Comparison of ENCODE assay signal across 15 cellular contexts in genomic region chr14:72679591-72680151, GRCh38.
DNase-seq lines count a peak whose midpoint lies in the region; ATAC-seq and TF ChIP-seq lines count a peak whose summit lies in the region.
"Had no signal": no experiment of that assay in that cellular context is flagged by ENCODE, and none has a peak within 500 bp of the region (broad histone marks: within the 10 kb centered on the region; RNA-seq: fewer than 3 reads in every experiment).

No MANE protein-coding gene starts in this region.

- H3K27ac ChIP-seq in PC-9, result no peak overlapping the region

- CTCF ChIA-PET in PC-9 (lab: Charles Lee), result no interaction called here

- peaks cover 72% of the 10 kb centered on the region for H3K27me3 ChIP-seq in PC-9 (ENCODE audit: insufficient read depth, low read depth)

- in situ Hi-C loops in G401 (cut with HindIII; ENCODE audit: low sequenced_read_pairs), result no loop called here

- no peak overlapping the region for H3K4me2 ChIP-seq in PC-9

- POLR2A ChIA-PET in PC-9 (lab: Charles Lee; ENCODE audit: unreplicated experiment), result no interaction called here

- no peaks in the 10 kb centered on the region for H3K36me3 ChIP-seq in PC-9 (ENCODE audit: low read depth)

- intact Hi-C loops in PC-9 (cut with micrococcal nuclease; ENCODE audit: unreplicated experiment), result no loop called here

- no peaks in the 10 kb centered on the region for H3K27me3 Mint-ChIP-seq in neural crest cell (ENCODE audit: low read depth)
- H3K27me3 Mint-ChIP-seq: naive B cell had no signal

- no peak for TF ChIP-seq CTCF in neural crest cell (conservative IDR thresholded peaks at IDR 0.05)
- TF ChIP-seq CTCF in PC-9 (conservative IDR thresholded peaks at IDR 0.05), result no peak

- H3K36me3 Mint-ChIP-seq in neural crest cell (ENCODE audit: low read depth), result no peaks in the 10 kb centered on the region

- H2AFZ ChIP-seq in PC-9, result no peak overlapping the region

- DNase-seq in G401 (ENCODE audit: low spot score) (peak; percentile 98), NCI-H1694 treated with DMSO at 0.1 percent for 48 hours (lab: John Stamatoyannopoulos, UW) (peak; percentile 93), cerebellar nuclear complex (lab: John Stamatoyannopoulos, UW) (peak; percentile 92 to 98), neural crest cell (ENCODE audit: low read depth, low spot score) (no peak), PC-9 (no peak)
- DNase-seq: activated CD4-positive, alpha-beta T cell treated with anti-CD3 and anti-CD28 coated beads for 4 hours; activated T-cell treated with anti-CD3 and anti-CD28 coated beads, Interleukin-2, amount 50 U/mL, for 48 hours; effector CD4-positive, alpha-beta T cell; foreskin melanocyte; naive B cell; OCI-M1; T-helper 1 cell had no signal

- H3K4me3 Mint-ChIP-seq in neural crest cell, result no peak overlapping the region
- H3K4me3 Mint-ChIP-seq: IgD-negative memory B cell, naive B cell had no signal

- no peak overlapping the region for H3K4me3 ChIP-seq in PC-9

- peak overlapping the region; percentile 88 for H3K27ac Mint-ChIP-seq in neural crest cell (ENCODE audit: unreplicated experiment)
- H3K27ac Mint-ChIP-seq: IgD-negative memory B cell had no signal

- H3F3A ChIP-seq in PC-9 (ENCODE audit: insufficient read depth, low read depth), result no peaks in the 10 kb centered on the region

- no peaks in the 10 kb centered on the region for H3K79me2 ChIP-seq in PC-9 (ENCODE audit: low read depth)

- no peaks in the 10 kb centered on the region for H3K4me1 ChIP-seq in PC-9 (replicated peaks; ENCODE audit: insufficient read depth)

- H3K4me1 Mint-ChIP-seq in neural crest cell, result peaks cover 34% of the 10 kb centered on the region

- ATAC-seq in GM18867 (IDR thresholded peaks at IDR 0.05; ENCODE audit: unreplicated experiment) (no peak), HG03565 (IDR thresholded peaks at IDR 0.05; ENCODE audit: unreplicated experiment) (no peak)

- H4K20me1 ChIP-seq in PC-9 (ENCODE audit: insufficient read depth), result no peaks in the 10 kb centered on the region

- BruUV-seq in PC-9 (replicated peaks; lab: Mats Ljungman, UMichigan), result no TSS peak

- no peaks in the 10 kb centered on the region for H3K9me3 Mint-ChIP-seq in neural crest cell

- no peaks in the 10 kb centered on the region for H3K9me3 ChIP-seq in PC-9 (ENCODE audit: insufficient read depth, low read depth)

- no peaks in the 10 kb centered on the region for H3K9me2 ChIP-seq in PC-9 (ENCODE audit: insufficient read depth)

Comparison
In these comparisons a context has a peak if more than half of its experiments do, and no peak if none do; other contexts are left out.
1. DNase-seq: peak in G401 (single experiment), NCI-H1694 treated with DMSO at 0.1 percent for 48 hours (single experiment) and cerebellar nuclear complex (2 of 2); none in neural crest cell (single experiment) and PC-9 (0 of 2).